28 cellular contexts compared by ENCODE assay signal in the genomic region with DNA sequence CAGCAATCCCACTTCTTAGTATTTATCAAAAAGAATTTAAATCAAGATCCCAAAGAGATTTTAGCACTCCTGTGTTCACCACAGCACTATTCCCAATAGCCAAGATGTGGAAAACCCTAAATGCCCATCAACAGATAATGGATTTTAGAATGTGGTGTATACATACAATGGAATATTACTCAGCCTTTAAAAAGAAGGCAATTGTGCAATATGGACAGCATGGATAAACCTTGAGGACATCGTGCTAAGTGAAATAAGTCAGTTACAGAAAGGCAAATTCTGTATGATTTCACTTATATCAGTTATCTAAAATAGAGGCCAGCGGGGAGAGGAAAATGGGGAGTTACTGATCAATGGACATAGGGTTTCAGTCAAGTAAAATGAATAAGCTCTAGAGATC.
"Had no signal": no experiment of that assay in that cellular context is flagged by ENCODE, and none has a peak within 500 bp of the region (broad histone marks: within the 10 kb centered on the region; RNA-seq: fewer than 3 reads in every experiment).

No MANE protein-coding gene starts in this region.

- DNase-seq: colonic mucosa; cortex of kidney; dermis blood vessel endothelial cell; dorsolateral prefrontal cortex; effector CD4-positive, alpha-beta T cell; effector CD8-positive, alpha-beta T cell; effector memory CD4-positive, alpha-beta T cell; effector memory CD8-positive, alpha-beta T cell; endodermal cell; erythroblast; esophagus squamous epithelium; foreskin fibroblast; foreskin keratinocyte; foreskin melanocyte; gastrocnemius medialis; glutamatergic neuron; head of caudate nucleus; heart left ventricle; heart right ventricle had no signal

- FAIRE-seq: colon, endometrium, endothelial cell of umbilical vein, frontal cortex had no signal

- H3K4me1 ChIP-seq: colonic mucosa, esophagus muscularis mucosa, esophagus squamous epithelium, foreskin keratinocyte, gastrocnemius medialis, gastroesophageal sphincter, heart left ventricle, heart right ventricle had no signal

- H3K4me3 ChIP-seq: colonic mucosa, coronary artery, dorsolateral prefrontal cortex, esophagus muscularis mucosa, esophagus squamous epithelium, gastrocnemius medialis, gastroesophageal sphincter, heart left ventricle, heart right ventricle had no signal

- H3K36me3 ChIP-seq: colonic mucosa, esophagus muscularis mucosa, esophagus squamous epithelium, gastrocnemius medialis, gastroesophageal sphincter, heart left ventricle, heart right ventricle had no signal

- H3K27ac ChIP-seq: colonic mucosa, coronary artery, dorsolateral prefrontal cortex, epithelial cell of prostate, esophagus muscularis mucosa, esophagus squamous epithelium, foreskin keratinocyte, gastrocnemius medialis, gastroesophageal sphincter, heart left ventricle, heart right ventricle had no signal

- ATAC-seq: effector memory CD8-positive, alpha-beta T cell; esophagus mucosa; foreskin keratinocyte; gastrocnemius medialis; gastroesophageal sphincter; heart left ventricle; heart right ventricle had no signal

- H3K27me3 ChIP-seq: colonic mucosa, dorsolateral prefrontal cortex, esophagus muscularis mucosa, esophagus squamous epithelium, foreskin keratinocyte, gastrocnemius medialis, gastroesophageal sphincter, heart left ventricle, heart right ventricle had no signal

- H3K9me3 ChIP-seq: colonic mucosa, esophagus muscularis mucosa, esophagus squamous epithelium, gastrocnemius medialis, gastroesophageal sphincter had no signal
